In the genomic region with DNA sequence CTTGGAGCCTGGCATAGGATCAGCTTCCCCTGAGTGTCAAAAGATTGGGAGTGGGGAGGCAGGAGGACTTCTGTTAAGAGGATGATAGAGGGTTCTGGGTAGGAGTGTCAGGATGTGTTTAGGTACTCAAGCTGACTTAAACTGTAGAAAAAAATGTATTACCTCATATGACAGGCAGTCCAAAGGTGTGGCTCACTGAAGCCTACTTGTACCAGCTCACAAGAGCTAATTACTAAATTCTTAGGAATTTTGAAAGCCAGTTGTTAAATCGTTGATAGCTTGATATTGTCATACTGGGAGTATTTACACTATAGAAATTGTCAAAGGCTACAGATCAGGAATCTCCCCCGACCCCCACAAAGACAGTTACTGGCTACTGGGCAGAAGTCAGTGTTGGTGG, we compare ENCODE assay signal across 14 cellular contexts.
"Had no signal": no experiment of that assay in that cellular context is flagged by ENCODE, and none has a peak within 500 bp of the region (broad histone marks: within the 10 kb centered on the region; RNA-seq: fewer than 3 reads in every experiment).

No MANE protein-coding gene starts in this region.

- H3K4me3 ChIP-seq: ascending aorta, breast epithelium, esophagus muscularis mucosa, thyroid gland had no signal

- H3K4me1 ChIP-seq: ascending aorta, breast epithelium, esophagus muscularis mucosa, parathyroid adenoma, thyroid gland had no signal

- H3K27ac Mint-ChIP-seq: activated naive CD4-positive, alpha-beta T cell treated with anti-CD3 and anti-CD28 coated beads, Interleukin-2, amount 10 ng/mL, durations not matched to agents 7 days and 5 days; endodermal cell; naive B cell; stimulated activated memory B cell treated with anti-CD40 and anti-IgM and Interleukin-4, amounts not matched to agents 10 μg/mL and 1 μg/mL and 100 μg/mL, for 72 hours; T-cell had no signal

- H3K27me3 Mint-ChIP-seq: activated naive CD4-positive, alpha-beta T cell treated with anti-CD3 and anti-CD28 coated beads, Interleukin-2, amount 10 ng/mL, durations not matched to agents 7 days and 5 days; naive B cell; stimulated activated memory B cell treated with anti-CD40 and anti-IgM and Interleukin-4, amounts not matched to agents 10 μg/mL and 1 μg/mL and 100 μg/mL, for 72 hours; T-cell had no signal

- H3K9me3 Mint-ChIP-seq: T-cell had no signal

- H3K36me3 ChIP-seq: breast epithelium, thyroid gland had no signal

- H3K27ac ChIP-seq: ascending aorta, breast epithelium, esophagus muscularis mucosa, parathyroid adenoma, thyroid gland had no signal

- H3K9ac ChIP-seq: parathyroid adenoma had no signal

- H3K4me1 Mint-ChIP-seq: activated naive CD4-positive, alpha-beta T cell treated with anti-CD3 and anti-CD28 coated beads, Interleukin-2, amount 10 ng/mL, durations not matched to agents 7 days and 5 days; endodermal cell; naive B cell; stimulated activated memory B cell treated with anti-CD40 and anti-IgM and Interleukin-4, amounts not matched to agents 10 μg/mL and 1 μg/mL and 100 μg/mL, for 72 hours; T-cell had no signal

- H3K27me3 ChIP-seq: ascending aorta, breast epithelium, esophagus muscularis mucosa, thyroid gland had no signal

- DNase-seq: activated CD4-positive, alpha-beta T cell treated with anti-CD3 and anti-CD28 coated beads for 1 hour; activated CD4-positive, alpha-beta T cell treated with anti-CD3 and anti-CD28 coated beads, Interleukin-2, amount 50 U/mL, for 4 hours; activated naive CD4-positive, alpha-beta T cell treated with anti-CD3 and anti-CD28 coated beads, Interleukin-2, amount 10 ng/mL, durations not matched to agents 7 days and 5 days; endodermal cell; left cardiac atrium; naive B cell; T-cell; T1000; thyroid gland had no signal

- H3K9me3 ChIP-seq: ascending aorta, esophagus muscularis mucosa, thyroid gland had no signal

- H3K79me2 ChIP-seq: parathyroid adenoma had no signal

- H3K4me3 Mint-ChIP-seq: activated naive CD4-positive, alpha-beta T cell treated with anti-CD3 and anti-CD28 coated beads, Interleukin-2, amount 10 ng/mL, durations not matched to agents 7 days and 5 days; endodermal cell; naive B cell; stimulated activated memory B cell treated with anti-CD40 and anti-IgM and Interleukin-4, amounts not matched to agents 10 μg/mL and 1 μg/mL and 100 μg/mL, for 72 hours; T-cell had no signal

- H2AFZ ChIP-seq: parathyroid adenoma had no signal
